ENCODE assay signal across 1 cellular context in the genomic region with DNA sequence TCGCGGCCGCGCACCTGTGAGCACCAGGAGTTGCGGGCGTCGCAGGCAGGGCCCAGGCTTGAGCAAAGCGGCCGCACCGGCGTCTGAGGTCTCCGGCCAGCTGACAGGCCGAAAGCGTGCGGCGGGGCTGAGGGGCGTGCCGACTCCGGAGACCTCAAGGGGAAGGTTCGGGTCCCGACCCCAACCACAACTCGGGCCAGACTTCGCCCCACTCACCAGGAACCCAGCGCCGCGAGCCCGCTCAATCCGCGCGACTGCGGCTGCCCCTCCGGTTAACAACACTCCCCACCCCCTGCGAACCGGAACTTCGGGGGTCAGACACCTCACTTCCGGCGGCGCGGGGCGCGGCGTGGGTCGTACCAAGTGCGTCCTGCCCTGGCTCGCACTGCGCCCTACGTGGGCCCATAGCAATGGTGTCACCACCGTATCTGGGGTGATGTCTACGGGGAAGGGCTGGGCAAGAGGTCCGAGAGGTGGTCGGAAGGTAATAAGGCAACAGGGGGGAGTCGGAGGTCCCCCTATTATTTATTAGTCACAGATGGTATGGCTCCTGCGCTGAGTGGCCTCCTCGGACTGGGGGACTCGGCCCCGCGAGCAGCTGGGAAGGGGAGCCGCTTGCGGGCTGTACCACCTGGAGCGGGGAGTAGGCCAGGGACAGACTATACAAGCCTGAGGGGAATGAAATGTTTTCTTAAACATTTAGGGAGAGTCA.
TF ChIP-seq lines count a peak whose summit lies in the region.

A gene (minus strand): TSS at position 280 of the 712 bp plus-strand sequence. CDS start 918 bp downstream, outside the sequence.

TF ChIP-seq in K562, 482 proteins besides CTCF, POLR2A, EP300 and RAD21 (continued from another document and continues in another):
- TF ChIP-seq, protein P1, sequence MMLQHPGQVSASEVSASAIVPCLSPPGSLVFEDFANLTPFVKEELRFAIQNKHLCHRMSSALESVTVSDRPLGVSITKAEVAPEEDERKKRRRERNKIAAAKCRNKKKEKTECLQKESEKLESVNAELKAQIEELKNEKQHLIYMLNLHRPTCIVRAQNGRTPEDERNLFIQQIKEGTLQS (IDR thresholded peaks at IDR 0.05): peak; percentile 68
- TF ChIP-seq, protein P1 (CRISPR knock-in tag; conservative IDR thresholded peaks at IDR 0.05): 0 out of 2 replicates have a peak, but pooled peaks have one; percentile 27
- TF ChIP-seq, protein P2, sequence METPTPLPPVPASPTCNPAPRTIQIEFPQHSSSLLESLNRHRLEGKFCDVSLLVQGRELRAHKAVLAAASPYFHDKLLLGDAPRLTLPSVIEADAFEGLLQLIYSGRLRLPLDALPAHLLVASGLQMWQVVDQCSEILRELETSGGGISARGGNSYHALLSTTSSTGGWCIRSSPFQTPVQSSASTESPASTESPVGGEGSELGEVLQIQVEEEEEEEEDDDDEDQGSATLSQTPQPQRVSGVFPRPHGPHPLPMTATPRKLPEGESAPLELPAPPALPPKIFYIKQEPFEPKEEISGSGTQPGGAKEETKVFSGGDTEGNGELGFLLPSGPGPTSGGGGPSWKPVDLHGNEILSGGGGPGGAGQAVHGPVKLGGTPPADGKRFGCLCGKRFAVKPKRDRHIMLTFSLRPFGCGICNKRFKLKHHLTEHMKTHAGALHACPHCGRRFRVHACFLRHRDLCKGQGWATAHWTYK (CRISPR knock-in tag; IDR thresholded peaks at IDR 0.05): peak; percentile 48
- TF ChIP-seq LARP7 (IDR thresholded peaks at IDR 0.05) (0 out of 2 replicates have a peak, but pooled peaks have one; percentile 13), THRAP3 (IDR thresholded peaks at IDR 0.05; ENCODE audit: borderline replicate concordance) (no peak), MTA3 (IDR thresholded peaks at IDR 0.05; ENCODE audit: borderline replicate concordance) (0 out of 2 replicates have a peak, but pooled peaks have one; percentile 70), E2F3 (CRISPR knock-in tag; IDR thresholded peaks at IDR 0.05) (0 out of 2 replicates have a peak, but pooled peaks have one; percentile 24), SMAD3 (CRISPR knock-in tag; conservative IDR thresholded peaks at IDR 0.05) (0 out of 2 replicates have a peak, but pooled peaks have one; percentile 23), ZBTB1 (CRISPR knock-in tag; IDR thresholded peaks at IDR 0.05; ENCODE audit: borderline replicate concordance, low read depth) (0 out of 2 replicates have a peak, but pooled peaks have one; percentile 1), RBBP5 (IDR thresholded peaks at IDR 0.05; ENCODE audit: borderline replicate concordance, insufficient read depth, low read length, poor library complexity, severe bottlenecking) (peak; percentile 87), HDAC1 (IDR thresholded peaks at IDR 0.05) (peak in 1 of 2 experiments; percentile 93; a peak in 2 of 4 replicates), SIN3B (IDR thresholded peaks at IDR 0.05; ENCODE audit: low read depth) (peak; percentile 46; the same call in 1 of the 2 replicates), KAT7 (CRISPR knock-in tag; IDR thresholded peaks at IDR 0.05; ENCODE audit: borderline replicate concordance) (peak; percentile 96; the same call in 1 of the 2 replicates), MAZ (CRISPR knock-in tag; conservative IDR thresholded peaks at IDR 0.05 in 1 of 2, IDR thresholded peaks at IDR 0.05 in 1 of 2) (peak; percentile 96 to 98), ZNF3 (CRISPR knock-in tag; IDR thresholded peaks at IDR 0.05) (no peak), HMGN3 (IDR thresholded peaks at IDR 0.05; ENCODE audit: borderline replicate concordance, extremely low read depth, insufficient read length, low read depth, low read length) (peak; percentile 80), BHLHE40 (IDR thresholded peaks at IDR 0.05; ENCODE audit: low read length) (peak; percentile 83), BRF1 (IDR thresholded peaks at IDR 0.05; ENCODE audit: borderline replicate concordance, extremely low read depth, insufficient read length) (no peak), HCFC1 (IDR thresholded peaks at IDR 0.05; ENCODE audit: low read depth, low read length) (peak; percentile 64), POU5F1 (IDR thresholded peaks at IDR 0.05; ENCODE audit: borderline replicate concordance, low read depth, low read length, partially characterized antibody) (no peak), SREBF1 (IDR thresholded peaks at IDR 0.05; ENCODE audit: borderline replicate concordance, low read depth, low read length) (peak; percentile 92; the same call in 1 of the 2 replicates), ZBTB17 (CRISPR knock-in tag; IDR thresholded peaks at IDR 0.05) (no peak), NFRKB (IDR thresholded peaks at IDR 0.05; ENCODE audit: low read depth) (peak; percentile 53; the same call in 1 of the 2 replicates), TAF7 (tag; IDR thresholded peaks at IDR 0.05) (0 out of 2 replicates have a peak, but pooled peaks have one; percentile 55), TEAD4 (IDR thresholded peaks at IDR 0.05; ENCODE audit: low read length) (peak; percentile 47; the same call in 1 of the 2 replicates), TEAD4 (CRISPR knock-in tag; IDR thresholded peaks at IDR 0.05; ENCODE audit: borderline replicate concordance) (no peak)
- TF ChIP-seq, protein P3, sequence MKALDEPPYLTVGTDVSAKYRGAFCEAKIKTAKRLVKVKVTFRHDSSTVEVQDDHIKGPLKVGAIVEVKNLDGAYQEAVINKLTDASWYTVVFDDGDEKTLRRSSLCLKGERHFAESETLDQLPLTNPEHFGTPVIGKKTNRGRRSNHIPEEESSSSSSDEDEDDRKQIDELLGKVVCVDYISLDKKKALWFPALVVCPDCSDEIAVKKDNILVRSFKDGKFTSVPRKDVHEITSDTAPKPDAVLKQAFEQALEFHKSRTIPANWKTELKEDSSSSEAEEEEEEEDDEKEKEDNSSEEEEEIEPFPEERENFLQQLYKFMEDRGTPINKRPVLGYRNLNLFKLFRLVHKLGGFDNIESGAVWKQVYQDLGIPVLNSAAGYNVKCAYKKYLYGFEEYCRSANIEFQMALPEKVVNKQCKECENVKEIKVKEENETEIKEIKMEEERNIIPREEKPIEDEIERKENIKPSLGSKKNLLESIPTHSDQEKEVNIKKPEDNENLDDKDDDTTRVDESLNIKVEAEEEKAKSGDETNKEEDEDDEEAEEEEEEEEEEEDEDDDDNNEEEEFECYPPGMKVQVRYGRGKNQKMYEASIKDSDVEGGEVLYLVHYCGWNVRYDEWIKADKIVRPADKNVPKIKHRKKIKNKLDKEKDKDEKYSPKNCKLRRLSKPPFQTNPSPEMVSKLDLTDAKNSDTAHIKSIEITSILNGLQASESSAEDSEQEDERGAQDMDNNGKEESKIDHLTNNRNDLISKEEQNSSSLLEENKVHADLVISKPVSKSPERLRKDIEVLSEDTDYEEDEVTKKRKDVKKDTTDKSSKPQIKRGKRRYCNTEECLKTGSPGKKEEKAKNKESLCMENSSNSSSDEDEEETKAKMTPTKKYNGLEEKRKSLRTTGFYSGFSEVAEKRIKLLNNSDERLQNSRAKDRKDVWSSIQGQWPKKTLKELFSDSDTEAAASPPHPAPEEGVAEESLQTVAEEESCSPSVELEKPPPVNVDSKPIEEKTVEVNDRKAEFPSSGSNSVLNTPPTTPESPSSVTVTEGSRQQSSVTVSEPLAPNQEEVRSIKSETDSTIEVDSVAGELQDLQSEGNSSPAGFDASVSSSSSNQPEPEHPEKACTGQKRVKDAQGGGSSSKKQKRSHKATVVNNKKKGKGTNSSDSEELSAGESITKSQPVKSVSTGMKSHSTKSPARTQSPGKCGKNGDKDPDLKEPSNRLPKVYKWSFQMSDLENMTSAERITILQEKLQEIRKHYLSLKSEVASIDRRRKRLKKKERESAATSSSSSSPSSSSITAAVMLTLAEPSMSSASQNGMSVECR (CRISPR knock-in tag; IDR thresholded peaks at IDR 0.05): peak; percentile 97
- TF ChIP-seq, protein P4, sequence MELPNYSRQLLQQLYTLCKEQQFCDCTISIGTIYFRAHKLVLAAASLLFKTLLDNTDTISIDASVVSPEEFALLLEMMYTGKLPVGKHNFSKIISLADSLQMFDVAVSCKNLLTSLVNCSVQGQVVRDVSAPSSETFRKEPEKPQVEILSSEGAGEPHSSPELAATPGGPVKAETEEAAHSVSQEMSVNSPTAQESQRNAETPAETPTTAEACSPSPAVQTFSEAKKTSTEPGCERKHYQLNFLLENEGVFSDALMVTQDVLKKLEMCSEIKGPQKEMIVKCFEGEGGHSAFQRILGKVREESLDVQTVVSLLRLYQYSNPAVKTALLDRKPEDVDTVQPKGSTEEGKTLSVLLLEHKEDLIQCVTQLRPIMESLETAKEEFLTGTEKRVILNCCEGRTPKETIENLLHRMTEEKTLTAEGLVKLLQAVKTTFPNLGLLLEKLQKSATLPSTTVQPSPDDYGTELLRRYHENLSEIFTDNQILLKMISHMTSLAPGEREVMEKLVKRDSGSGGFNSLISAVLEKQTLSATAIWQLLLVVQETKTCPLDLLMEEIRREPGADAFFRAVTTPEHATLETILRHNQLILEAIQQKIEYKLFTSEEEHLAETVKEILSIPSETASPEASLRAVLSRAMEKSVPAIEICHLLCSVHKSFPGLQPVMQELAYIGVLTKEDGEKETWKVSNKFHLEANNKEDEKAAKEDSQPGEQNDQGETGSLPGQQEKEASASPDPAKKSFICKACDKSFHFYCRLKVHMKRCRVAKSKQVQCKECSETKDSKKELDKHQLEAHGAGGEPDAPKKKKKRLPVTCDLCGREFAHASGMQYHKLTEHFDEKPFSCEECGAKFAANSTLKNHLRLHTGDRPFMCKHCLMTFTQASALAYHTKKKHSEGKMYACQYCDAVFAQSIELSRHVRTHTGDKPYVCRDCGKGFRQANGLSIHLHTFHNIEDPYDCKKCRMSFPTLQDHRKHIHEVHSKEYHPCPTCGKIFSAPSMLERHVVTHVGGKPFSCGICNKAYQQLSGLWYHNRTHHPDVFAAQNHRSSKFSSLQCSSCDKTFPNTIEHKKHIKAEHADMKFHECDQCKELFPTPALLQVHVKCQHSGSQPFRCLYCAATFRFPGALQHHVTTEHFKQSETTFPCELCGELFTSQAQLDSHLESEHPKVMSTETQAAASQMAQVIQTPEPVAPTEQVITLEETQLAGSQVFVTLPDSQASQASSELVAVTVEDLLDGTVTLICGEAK (IDR thresholded peaks at IDR 0.05): peak; percentile 97
- TF ChIP-seq, protein P4 (CRISPR knock-in tag; IDR thresholded peaks at IDR 0.05): no peak
- TF ChIP-seq, protein P5, sequence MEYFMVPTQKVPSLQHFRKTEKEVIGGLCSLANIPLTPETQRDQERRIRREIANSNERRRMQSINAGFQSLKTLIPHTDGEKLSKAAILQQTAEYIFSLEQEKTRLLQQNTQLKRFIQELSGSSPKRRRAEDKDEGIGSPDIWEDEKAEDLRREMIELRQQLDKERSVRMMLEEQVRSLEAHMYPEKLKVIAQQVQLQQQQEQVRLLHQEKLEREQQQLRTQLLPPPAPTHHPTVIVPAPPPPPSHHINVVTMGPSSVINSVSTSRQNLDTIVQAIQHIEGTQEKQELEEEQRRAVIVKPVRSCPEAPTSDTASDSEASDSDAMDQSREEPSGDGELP (CRISPR knock-in tag; IDR thresholded peaks at IDR 0.05; ENCODE audit: borderline replicate concordance): peak; percentile 94
- TF ChIP-seq, protein P6, sequence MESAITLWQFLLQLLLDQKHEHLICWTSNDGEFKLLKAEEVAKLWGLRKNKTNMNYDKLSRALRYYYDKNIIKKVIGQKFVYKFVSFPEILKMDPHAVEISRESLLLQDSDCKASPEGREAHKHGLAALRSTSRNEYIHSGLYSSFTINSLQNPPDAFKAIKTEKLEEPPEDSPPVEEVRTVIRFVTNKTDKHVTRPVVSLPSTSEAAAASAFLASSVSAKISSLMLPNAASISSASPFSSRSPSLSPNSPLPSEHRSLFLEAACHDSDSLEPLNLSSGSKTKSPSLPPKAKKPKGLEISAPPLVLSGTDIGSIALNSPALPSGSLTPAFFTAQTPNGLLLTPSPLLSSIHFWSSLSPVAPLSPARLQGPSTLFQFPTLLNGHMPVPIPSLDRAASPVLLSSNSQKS (CRISPR knock-in tag; IDR thresholded peaks at IDR 0.05): peak; percentile 64; the same call in 1 of the 2 replicates
- TF ChIP-seq, protein P7, sequence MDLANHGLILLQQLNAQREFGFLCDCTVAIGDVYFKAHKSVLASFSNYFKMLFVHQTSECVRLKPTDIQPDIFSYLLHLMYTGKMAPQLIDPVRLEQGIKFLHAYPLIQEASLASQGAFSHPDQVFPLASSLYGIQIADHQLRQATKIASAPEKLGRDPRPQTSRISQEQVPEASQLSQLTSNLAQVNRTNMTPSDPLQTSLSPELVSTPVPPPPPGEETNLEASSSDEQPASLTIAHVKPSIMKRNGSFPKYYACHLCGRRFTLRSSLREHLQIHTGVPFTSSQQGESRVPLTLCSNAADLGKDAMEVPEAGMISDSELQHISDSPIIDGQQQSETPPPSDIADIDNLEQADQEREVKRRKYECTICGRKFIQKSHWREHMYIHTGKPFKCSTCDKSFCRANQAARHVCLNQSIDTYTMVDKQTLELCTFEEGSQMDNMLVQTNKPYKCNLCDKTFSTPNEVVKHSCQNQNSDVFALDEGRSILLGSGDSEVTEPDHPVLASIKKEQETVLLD (IDR thresholded peaks at IDR 0.05): peak; percentile 79
